Comparison of ENCODE assay signal across 2 cellular contexts in genomic region chr17:6428207-6428965, GRCh38.
TF ChIP-seq lines count a peak whose summit lies in the region.

No MANE protein-coding gene starts in this region.

TF ChIP-seq in HepG2, 621 proteins besides CTCF, POLR2A, EP300 and RAD21:
- TF ChIP-seq ZNF768 (CRISPR knock-in tag; IDR thresholded peaks at IDR 0.05) (peak; percentile 82), ZNF766 (CRISPR knock-in tag; IDR thresholded peaks at IDR 0.05; ENCODE audit: borderline replicate concordance) (no peak), PREB (CRISPR knock-in tag; IDR thresholded peaks at IDR 0.05) (no peak), SMC3 (IDR thresholded peaks at IDR 0.05; ENCODE audit: low read length) (no peak)

TF ChIP-seq in HEK293, 187 proteins besides CTCF, POLR2A, EP300 and RAD21:
- TF ChIP-seq ZNF513 (tag by site-specific recombination; IDR thresholded peaks at IDR 0.05) (no peak), ZNF768 (tag by site-specific recombination; IDR thresholded peaks at IDR 0.05) (peak; percentile 68; the same call in 1 of the 2 replicates)
